ENCODE assay signal across 12 cellular contexts in genomic region chr14:22532345-22533056, GRCh38. TPM values are rescaled to one million over a fixed set of nuclear protein-coding genes. Genes with fewer than 3 reads are reported as not detected.
DNase-seq lines count a peak whose midpoint lies in the region; ATAC-seq and TF ChIP-seq lines count a peak whose summit lies in the region.
"Had no signal": no experiment of that assay in that cellular context is flagged by ENCODE, and none has a peak within 500 bp of the region (broad histone marks: within the 10 kb centered on the region; RNA-seq: fewer than 3 reads in every experiment).

No MANE protein-coding gene starts in this region.

- peaks cover 96% of the 10 kb centered on the region for H3K4me1 Mint-ChIP-seq in stimulated activated naive CD8-positive, alpha-beta T cell treated with anti-CD3 and anti-CD28 coated beads, Interleukin-15, Interleukin-2, amounts not matched to agents 100 ng/mL and 50 ng/mL, for 24 hours (ENCODE audit: low read depth)
- peaks cover 90 to 91% (median 91%) of the 10 kb centered on the region in 3 donors for H3K4me1 Mint-ChIP-seq in T-cell

- H3K27me3 ChIP-seq in BE2C = no peaks in the 10 kb centered on the region
- H3K27me3 ChIP-seq: suprapubic skin had no signal

- H3K36me3 ChIP-seq in BE2C = no peaks in the 10 kb centered on the region
- H3K36me3 ChIP-seq: suprapubic skin had no signal

- peak overlapping the region; percentile 86 for H3K4me3 Mint-ChIP-seq in stimulated activated naive CD8-positive, alpha-beta T cell treated with anti-CD3 and anti-CD28 coated beads, Interleukin-15, Interleukin-2, amounts not matched to agents 100 ng/mL and 50 ng/mL, for 24 hours
- peak overlapping the region; percentile 74 to 86 (median 85) for H3K4me3 Mint-ChIP-seq in T-cell

- POLR2A ChIA-PET in T-cell (lab: Charles Lee) = interaction anchor here (0.6 to 1.9 kb wide), 12 partner anchors 9 to 815 kb away, joined by 3 to 23 read pairs (median 4); no protein-coding TSS in a partner anchor

- no peak for TF ChIP-seq CTCF in fibroblast of the aortic adventitia (IDR thresholded peaks at IDR 0.05; ENCODE audit: insufficient read depth, low read length)
- no peak for TF ChIP-seq CTCF in BE2C (IDR thresholded peaks at IDR 0.05; ENCODE audit: low read depth, low read length)

- H3K9me3 ChIP-seq in BE2C = no peaks in the 10 kb centered on the region
- H3K9me3 ChIP-seq: suprapubic skin had no signal

- no peak overlapping the region for H3K4me3 ChIP-seq in fibroblast of the aortic adventitia (ENCODE audit: low read depth, low read length)
- no peak overlapping the region for H3K4me3 ChIP-seq in BE2C (ENCODE audit: low read depth, low read length)
- H3K4me3 ChIP-seq: lung, suprapubic skin had no signal

- no peaks in the 10 kb centered on the region for H3K27me3 Mint-ChIP-seq in stimulated activated naive CD8-positive, alpha-beta T cell treated with anti-CD3 and anti-CD28 coated beads, Interleukin-15, Interleukin-2, amounts not matched to agents 100 ng/mL and 50 ng/mL, for 24 hours
- no peaks in the 10 kb centered on the region for H3K27me3 Mint-ChIP-seq in T-cell

- no peak for DNase-seq in stimulated activated naive CD8-positive, alpha-beta T cell treated with anti-CD3 and anti-CD28 coated beads, Interleukin-15, Interleukin-2, amounts not matched to agents 100 U/mL and 50 U/mL, for 24 hours
- DNase-seq in T-cell = no peak
- peak; percentile 46 for DNase-seq in fibroblast of the aortic adventitia (ENCODE audit: low read depth)
- DNase-seq in BE2C = no peak
- DNase-seq: NCI-H510A treated with DMSO at 0.1 percent for 48 hours; stimulated activated CD4-positive, alpha-beta T cell treated with anti-CD3 and anti-CD28 coated beads, Interleukin-12 subunit alpha, Interleukin-12 subunit beta, amount 100 ng/mL, for 4 hours had no signal

- peaks cover 6% of the 10 kb centered on the region; the same call in 1 of the 2 replicates for H3K4me1 ChIP-seq in BE2C

- CTCF ChIA-PET in T-cell (lab: Charles Lee) = interaction anchor here (0.7 to 4.1 kb wide), 14 partner anchors 8 to 681 kb away, joined by 3 to 23 read pairs (median 4); no protein-coding TSS in a partner anchor

- H3K36me3 Mint-ChIP-seq in stimulated activated naive CD8-positive, alpha-beta T cell treated with anti-CD3 and anti-CD28 coated beads, Interleukin-15, Interleukin-2, amounts not matched to agents 100 ng/mL and 50 ng/mL, for 24 hours (ENCODE audit: low read depth) = peaks cover 91% of the 10 kb centered on the region
- peaks cover 79% of the 10 kb centered on the region for H3K36me3 Mint-ChIP-seq in T-cell

- ATAC-seq in stimulated activated naive CD8-positive, alpha-beta T cell treated with anti-CD3 and anti-CD28 coated beads, Interleukin-15, Interleukin-2, amounts not matched to agents 100 U/mL and 50 U/mL, for 24 hours = no peak
- ATAC-seq in T-cell (replicated peaks in 1 of 4) (no peak), HG03565 (IDR thresholded peaks at IDR 0.05; ENCODE audit: unreplicated experiment) (no peak), GM21515 (IDR thresholded peaks at IDR 0.05; ENCODE audit: unreplicated experiment) (no peak), GM21390 (IDR thresholded peaks at IDR 0.05; ENCODE audit: unreplicated experiment) (no peak)

- H3K27ac Mint-ChIP-seq in stimulated activated naive CD8-positive, alpha-beta T cell treated with anti-CD3 and anti-CD28 coated beads, Interleukin-15, Interleukin-2, amounts not matched to agents 100 ng/mL and 50 ng/mL, for 24 hours = peak overlapping the region; percentile 97
- peak overlapping the region; percentile 93 to 99 for H3K27ac Mint-ChIP-seq in T-cell

- no peaks in the 10 kb centered on the region for H3K9me3 Mint-ChIP-seq in stimulated activated naive CD8-positive, alpha-beta T cell treated with anti-CD3 and anti-CD28 coated beads, Interleukin-15, Interleukin-2, amounts not matched to agents 100 ng/mL and 50 ng/mL, for 24 hours
- no peaks in the 10 kb centered on the region for H3K9me3 Mint-ChIP-seq in T-cell

RNA-seq across cellular contexts. Expression of gene DAD1, which starts 56.5 kb away (rescaled TPM):
- 100 to 1,000 TPM in 4 of 5 donors, 10 to 100 TPM in 1; 80.9 to 127 (median 113) TPM for total RNA-seq in T-cell
- 81.2 and 564 TPM in 2 replicates for total RNA-seq in fibroblast of the aortic adventitia (ENCODE audit: low replicate concordance)
- polyA plus RNA-seq in BE2C (2012; ENCODE audit: insufficient read depth, insufficient read length, low read depth) = 335 TPM
